ENCODE assay signal across 8 cellular contexts in genomic region chr12:108691154-108691994, GRCh38. TPM values are rescaled to one million over a fixed set of nuclear protein-coding genes. Genes with fewer than 3 reads are reported as not detected.
DNase-seq lines count a peak whose midpoint lies in the region; ATAC-seq, FAIRE-seq and TF ChIP-seq lines count a peak whose summit lies in the region.

No MANE protein-coding gene starts in this region.

- no peaks in the 10 kb centered on the region for H3K36me3 ChIP-seq in pancreas
- H3K36me3 ChIP-seq in tibial nerve, result peaks cover 0 to 7% (median 0%) of the 10 kb centered on the region in 3 donors

- TF ChIP-seq EP300 in tibial nerve (IDR thresholded peaks at IDR 0.05), result peak; percentile 79 to 89

- no peaks in the 10 kb centered on the region for H3K9me3 ChIP-seq in pancreas
- no peaks in the 10 kb centered on the region for H3K9me3 ChIP-seq in tibial nerve

- peak overlapping the region; percentile 89 for H3K27ac Mint-ChIP-seq in activated naive CD8-positive, alpha-beta T cell treated with anti-CD3 and anti-CD28 coated beads, Interleukin-2, amount 10 ng/mL, durations not matched to agents 7 days and 5 days

- H3K9me3 Mint-ChIP-seq in activated naive CD8-positive, alpha-beta T cell treated with anti-CD3 and anti-CD28 coated beads, Interleukin-2, amount 10 ng/mL, durations not matched to agents 7 days and 5 days, result no peaks in the 10 kb centered on the region

- intact Hi-C loops in Right ventricle myocardium inferior (cut with DNase I) (loop anchor here (2.0 to 5.0 kb wide), 2 partner anchors 39 to 96 kb away; partner anchors contain the start of gene CORO1C), pancreas (cut with DNase I) (no loop called here)

- peak; percentile 65 for ATAC-seq in HG02571 (IDR thresholded peaks at IDR 0.05; ENCODE audit: unreplicated experiment)
- ATAC-seq in activated naive CD8-positive, alpha-beta T cell treated with anti-CD3 and anti-CD28 coated beads, Interleukin-2, amount 10 ng/mL, durations not matched to agents 7 days and 5 days (ENCODE audit: low read depth), result peak; percentile 79
- peak; percentile 95 for ATAC-seq in Right ventricle myocardium inferior
- ATAC-seq in pancreas, result peak; percentile 88 to 94 (median 92)

- DNase-seq in NCI-H1092 treated with DMSO at 0.1 percent for 48 hours (lab: John Stamatoyannopoulos, UW) (peak; percentile 96), SKM-1 treated with dmso at 0.1 percent for 144 hours (lab: John Stamatoyannopoulos, UW; ENCODE audit: unreplicated experiment) (peak; percentile 59), Right ventricle myocardium inferior (ENCODE audit: missing footprints) (peak; percentile 98), pancreas (peak; percentile 56 to 85 (median 75)), tibial nerve (ENCODE audit: low spot score in 2 of 2) (peak; percentile 90)
- DNase-seq in activated naive CD8-positive, alpha-beta T cell treated with anti-CD3 and anti-CD28 coated beads, Interleukin-2, amount 10 ng/mL, durations not matched to agents 7 days and 5 days, result peak; percentile 67

- H3K27ac ChIP-seq in pancreas (peak overlapping the region in 3 of 4 donors; percentile 24 to 63 (median 57)), tibial nerve (peak overlapping the region; percentile 82 to 97 (median 91))

- TF ChIP-seq POLR2A in tibial nerve (IDR thresholded peaks at IDR 0.05), result peak; percentile 8 to 56

- POLR2A ChIA-PET in activated naive CD8-positive, alpha-beta T cell treated with anti-CD3 and anti-CD28 coated beads, Interleukin-2, amount 10 ng/mL, durations not matched to agents 7 days and 5 days (lab: Charles Lee), result interaction anchor here (0.5 to 3.0 kb wide), 4 partner anchors 11 to 131 kb away, joined by 3 to 13 read pairs (median 6); partner anchors contain the start of gene SART3

- TF ChIP-seq CTCF in pancreas (IDR thresholded peaks at IDR 0.05) (peak in 1 of 4 donors; percentile 25), tibial nerve (IDR thresholded peaks at IDR 0.05) (peak in 4 of 5 experiments; percentile 37 to 81 (median 60))

- H3K4me1 ChIP-seq in pancreas (peaks cover 23 to 30% (median 28%) of the 10 kb centered on the region in 3 donors), tibial nerve (peaks cover 0 to 81% (median 54%) of the 10 kb centered on the region in 4 donors)

- FAIRE-seq in pancreas (lab: Jason Lieb, UNC), result peak; percentile 57

- peak overlapping the region; percentile 34; the same call in 1 of the 2 replicates for H3K4me3 ChIP-seq in GM08714 (ENCODE audit: low read length)
- H3K4me3 ChIP-seq in pancreas, result peak overlapping the region in 1 of 4 donors; percentile 2
- H3K4me3 ChIP-seq in tibial nerve, result peak overlapping the region in 3 of 4 donors; percentile 6 to 27 (median 13)

- peaks cover 10% of the 10 kb centered on the region for H3K36me3 Mint-ChIP-seq in activated naive CD8-positive, alpha-beta T cell treated with anti-CD3 and anti-CD28 coated beads, Interleukin-2, amount 10 ng/mL, durations not matched to agents 7 days and 5 days

- peaks cover 48% of the 10 kb centered on the region for H3K4me1 Mint-ChIP-seq in activated naive CD8-positive, alpha-beta T cell treated with anti-CD3 and anti-CD28 coated beads, Interleukin-2, amount 10 ng/mL, durations not matched to agents 7 days and 5 days

- no peaks in the 10 kb centered on the region for H3K27me3 ChIP-seq in pancreas
- no peaks in the 10 kb centered on the region for H3K27me3 ChIP-seq in tibial nerve

- H3K4me3 Mint-ChIP-seq in activated naive CD8-positive, alpha-beta T cell treated with anti-CD3 and anti-CD28 coated beads, Interleukin-2, amount 10 ng/mL, durations not matched to agents 7 days and 5 days, result peak overlapping the region; percentile 79

- WGBS in pancreas, 2 donors, result 20 to 21% methylated on average over 13 of the region's 13 CpGs
- 4 to 6% methylated on average over 13 of the region's 13 CpGs for WGBS in tibial nerve, 2 donors

- H3K27me3 Mint-ChIP-seq in activated naive CD8-positive, alpha-beta T cell treated with anti-CD3 and anti-CD28 coated beads, Interleukin-2, amount 10 ng/mL, durations not matched to agents 7 days and 5 days, result no peaks in the 10 kb centered on the region

RNA-seq across cellular contexts. Expression of gene CORO1C, which starts 39.9 kb away (rescaled TPM):
- total RNA-seq in activated naive CD8-positive, alpha-beta T cell treated with anti-CD3 and anti-CD28 coated beads, Interleukin-2, amount 10 ng/mL, durations not matched to agents 7 days and 5 days, result 10 to 100 TPM; 47.4 to 53.7 TPM
- total RNA-seq in Right ventricle myocardium inferior, result 76.4 TPM
- 10 to 100 TPM; 14.1 to 62.3 (median 19.5) TPM for total RNA-seq in pancreas
- polyA plus RNA-seq in pancreas, result 1 to 10 TPM; 9.9 to 10.0 TPM
- 100 to 1,000 TPM; 110 to 181 (median 158) TPM for total RNA-seq in tibial nerve

RNA-seq across cellular contexts. Expression of gene SELPLG, which starts 57.7 kb away (rescaled TPM):
- total RNA-seq in activated naive CD8-positive, alpha-beta T cell treated with anti-CD3 and anti-CD28 coated beads, Interleukin-2, amount 10 ng/mL, durations not matched to agents 7 days and 5 days, result 100 to 1,000 TPM; 159 to 163 TPM
- total RNA-seq in Right ventricle myocardium inferior (4.9 TPM), pancreas (1 to 10 TPM in 4 of 6 donors, under 1 TPM in 2; 0.28 to 9.5 (median 1.8) TPM), tibial nerve (10 to 100 TPM in 2 of 4 donors, 1 to 10 TPM in 2; 4.5 to 15.1 (median 9.2) TPM)
- under 1 TPM; 0.61 to 0.91 TPM for polyA plus RNA-seq in pancreas

Comparison
In these comparisons a context has a peak if more than half of its experiments do, and no peak if none do; other contexts are left out.
1. RNA of gene SELPLG, which starts 57.7 kb away (total RNA-seq): 159 to 163 TPM in activated naive CD8-positive, alpha-beta T cell treated with anti-CD3 and anti-CD28 coated beads, Interleukin-2, amount 10 ng/mL, durations not matched to agents 7 days and 5 days; 4.5 to 15.1 TPM in tibial nerve, 4.9 TPM in Right ventricle myocardium inferior (single experiment) and 0.28 to 9.5 TPM in pancreas; every median in the first group is over 4 times any median in the second.
2. Peak in every context shown above with its lines, with median percentiles within 50 percentile points of each other: ATAC-seq and DNase-seq.